ENCODE assay signal across 26 cellular contexts in genomic region chr10:95391164-95391563, GRCh38.
A peak's percentile ranks its signal among the peaks of the same experiment; 100 is the strongest.
DNase-seq lines count a peak whose midpoint lies in the region; ATAC-seq, FAIRE-seq and TF ChIP-seq lines count a peak whose summit lies in the region.
"Had no signal": no experiment of that assay in that cellular context is flagged by ENCODE, and none has a peak within 500 bp of the region (broad histone marks: within the 10 kb centered on the region; RNA-seq: fewer than 3 reads in every experiment).

No MANE protein-coding gene starts in this region.

- no peak for TF ChIP-seq CTCF in GM12878 (IDR thresholded peaks at IDR 0.05 in 2 of 3, conservative IDR thresholded peaks at IDR 0.05 in 1 of 3; ENCODE audit: control insufficient read depth in 2 of 3, extremely low read depth in 1 of 3, insufficient read depth in 1 of 3, low read depth in 3 of 3, low read length in 3 of 3)
- TF ChIP-seq CTCF in hepatocyte (IDR thresholded peaks at IDR 0.05; ENCODE audit: poor library complexity): no peak
- TF ChIP-seq CTCF in thoracic aorta (IDR thresholded peaks at IDR 0.05): no peak
- TF ChIP-seq CTCF in SK-N-SH (IDR thresholded peaks at IDR 0.05): no peak

- CTCF ChIA-PET in GM12878 (lab: Yijun Ruan, JAX): interaction anchor here (0.6 to 6.8 kb wide), 5 partner anchors 16 to 278 kb away, joined by 3 to 74 read pairs (median 4); no protein-coding TSS in a partner anchor
- CTCF ChIA-PET in SK-N-SH (lab: Yijun Ruan, JAX): interaction anchor here (1.1 to 1.7 kb wide), 3 partner anchors 13 to 209 kb away, joined by 3 to 5 read pairs (median 4); no protein-coding TSS in a partner anchor

- no peak overlapping the region for H3K4me2 ChIP-seq in GM12878 (ENCODE audit: control insufficient read depth, insufficient read depth)
- H3K4me2 ChIP-seq in hepatocyte: no peak overlapping the region
- no peak overlapping the region for H3K4me2 ChIP-seq in SK-N-SH

- H3K36me3 ChIP-seq in GM12878 (ENCODE audit: control insufficient read depth in 2 of 2, insufficient read depth in 2 of 2, low read length in 1 of 2) (no peaks in the 10 kb centered on the region), hepatocyte (replicated peaks; ENCODE audit: insufficient read depth, low read depth) (no peaks in the 10 kb centered on the region), thoracic aorta (peaks cover 34% of the 10 kb centered on the region), SK-N-SH (replicated peaks in 1 of 2; ENCODE audit: control insufficient read depth in 1 of 2, insufficient read depth in 2 of 2, low read length in 1 of 2) (no peaks in the 10 kb centered on the region)
- H3K36me3 ChIP-seq: breast epithelium, spleen, WERI-Rb-1 had no signal

- TF ChIP-seq RAD21 in GM12878 (IDR thresholded peaks at IDR 0.05; ENCODE audit: insufficient read depth, low read depth, low read length) (no peak), SK-N-SH (IDR thresholded peaks at IDR 0.05; ENCODE audit: low read length) (no peak)

- SMC1A ChIA-PET in GM12878 (lab: Charles Lee; ENCODE audit: uncharacterized antibody, unreplicated experiment): interaction anchor here (0.7 to 13.6 kb wide), 3 partner anchors 9 to 54 kb away, joined by 3 to 153 read pairs (median 3); no protein-coding TSS in a partner anchor

- H3K27me3 ChIP-seq in GM12878 (replicated peaks in 1 of 2; ENCODE audit: control insufficient read depth in 2 of 2, insufficient read depth in 2 of 2, low read length in 1 of 2) (no peaks in the 10 kb centered on the region), hepatocyte (no peaks in the 10 kb centered on the region), thoracic aorta (replicated peaks; ENCODE audit: insufficient read depth) (no peaks in the 10 kb centered on the region), SK-N-SH (ENCODE audit: insufficient read depth) (no peaks in the 10 kb centered on the region; the same call in 1 of the 2 replicates)
- H3K27me3 ChIP-seq: breast epithelium, spleen had no signal

- no peaks in the 10 kb centered on the region for H3K9me3 ChIP-seq in GM12878 (replicated peaks; ENCODE audit: control insufficient read depth, insufficient read depth, low read length)
- H3K9me3 ChIP-seq in hepatocyte (ENCODE audit: low read depth): no peaks in the 10 kb centered on the region
- H3K9me3 ChIP-seq in thoracic aorta: no peaks in the 10 kb centered on the region
- H3K9me3 ChIP-seq in SK-N-SH: no peaks in the 10 kb centered on the region
- H3K9me3 ChIP-seq: breast epithelium, mucosa of descending colon, spleen had no signal

- H3K9me2 ChIP-seq in hepatocyte (replicated peaks; ENCODE audit: insufficient read depth): no peaks in the 10 kb centered on the region
- H3K9me2 ChIP-seq in SK-N-SH: no peaks in the 10 kb centered on the region

- 95% methylated on average over 1 of the region's 1 CpG for WGBS in GM12878 (ENCODE audit: insufficient coverage, insufficient replicate concordance, low lambda C conversion rate, missing lambda C conversion rate)
- 60% methylated on average over 1 of the region's 1 CpG for WGBS in hepatocyte (ENCODE audit: low lambda C conversion rate, missing lambda C conversion rate)
- WGBS in SK-N-SH (ENCODE audit: low lambda C conversion rate): 37% methylated on average over 1 of the region's 1 CpG

- H3K4me1 ChIP-seq in GM12878 (ENCODE audit: control insufficient read depth, insufficient read depth, low read length) (peaks cover 50% of the 10 kb centered on the region), hepatocyte (ENCODE audit: insufficient read depth) (peaks cover 24% of the 10 kb centered on the region), thoracic aorta (ENCODE audit: control insufficient read depth in 1 of 2, low read depth in 2 of 2) (peaks cover 70 to 100% of the 10 kb centered on the region in 2 donors), SK-N-SH (ENCODE audit: control insufficient read depth in 1 of 2, insufficient read depth in 2 of 2, low read depth in 1 of 2, low read length in 1 of 2) (no peaks in the 10 kb centered on the region)

- H3K27ac ChIP-seq in GM12878 (ENCODE audit: control insufficient read depth, insufficient read depth) (no peak overlapping the region), hepatocyte (peak overlapping the region; percentile 24), thoracic aorta (peak overlapping the region; percentile 87 to 95), SK-N-SH (ENCODE audit: low read depth in 2 of 2, low read length in 1 of 2) (no peak overlapping the region)
- H3K27ac ChIP-seq: breast epithelium, spleen, WERI-Rb-1 had no signal

- no peak for TF ChIP-seq POLR2A in GM12878 (IDR thresholded peaks at IDR 0.05; ENCODE audit: low read depth, low read length)

- H3F3A ChIP-seq in SK-N-SH (replicated peaks; ENCODE audit: insufficient read depth): no peaks in the 10 kb centered on the region

- H3K4me3 ChIP-seq in GM12878 (no peak overlapping the region), hepatocyte (no peak overlapping the region), thoracic aorta (no peak overlapping the region), SK-N-SH (ENCODE audit: low read depth in 2 of 2, low read length in 1 of 2) (no peak overlapping the region)
- H3K4me3 ChIP-seq: breast epithelium, mucosa of descending colon, spleen had no signal

- ATAC-seq in GM19351 (IDR thresholded peaks at IDR 0.05; ENCODE audit: unreplicated experiment) (peak; percentile 24), GM12878 (peak; percentile 47), thoracic aorta (ENCODE audit: insufficient number of reproducible peaks, low FRiP score, low read depth) (no peak), GM18498 (IDR thresholded peaks at IDR 0.05; ENCODE audit: unreplicated experiment) (no peak)
- ATAC-seq: activated CD8-positive, alpha-beta T cell treated with anti-CD3 and anti-CD28 coated beads, Interleukin-2, amount 10 ng/mL, durations not matched to agents 7 days and 5 days; effector memory CD8-positive, alpha-beta T cell; mucosa of descending colon; natural killer cell; stimulated activated naive CD8-positive, alpha-beta T cell treated with anti-CD3 and anti-CD28 coated beads, Interleukin-15, amount 100 ng/mL, for 72 hours; T-cell had no signal

- H4K20me1 ChIP-seq in GM12878 (ENCODE audit: control insufficient read depth, insufficient read depth) (no peaks in the 10 kb centered on the region), hepatocyte (ENCODE audit: insufficient read depth, poor library complexity, severe bottlenecking) (no peaks in the 10 kb centered on the region), SK-N-SH (ENCODE audit: insufficient read depth) (no peaks in the 10 kb centered on the region)

- TF ChIP-seq EP300 in GM12878 (IDR thresholded peaks at IDR 0.05; ENCODE audit: borderline replicate concordance in 1 of 2, control insufficient read depth in 1 of 2, low read depth in 2 of 2, low read length in 2 of 2) (no peak), SK-N-SH (IDR thresholded peaks at IDR 0.05; ENCODE audit: borderline replicate concordance in 1 of 2, low read depth in 1 of 2, low read length in 1 of 2) (no peak)

- DNase-seq in GM12878 (ENCODE audit: low read depth, low spot score) (no peak), hepatocyte (ENCODE audit: low spot score) (no peak), thoracic aorta (ENCODE audit: low spot score) (no peak), SK-N-SH (no peak)
- DNase-seq in stimulated activated CD4-positive, alpha-beta T cell treated with anti-CD3 and anti-CD28 coated beads, Interleukin-4, amount 100 ng/mL, for 4 hours: no peak
- DNase-seq: activated CD4-positive, alpha-beta T cell treated with anti-CD3 and anti-CD28 coated beads for 4 hours; activated CD8-positive, alpha-beta T cell treated with anti-CD3 and anti-CD28 coated beads, Interleukin-2, amount 10 ng/mL, durations not matched to agents 7 days and 5 days; activated naive CD4-positive, alpha-beta T cell treated with anti-CD3 and anti-CD28 coated beads, Interleukin-2, amount 10 ng/mL, durations not matched to agents 7 days and 5 days; cortex of kidney; effector memory CD8-positive, alpha-beta T cell; mammary epithelial cell; mucosa of descending colon; natural killer cell; NCI-H1092; NCI-H1694 treated with DMSO at 0.1 percent for 48 hours; NCI-H446 treated with DMSO at 0.1 percent for 48 hours; occipital lobe; RPMI8226; spleen; stimulated activated naive CD8-positive, alpha-beta T cell treated with anti-CD3 and anti-CD28 coated beads, Interleukin-15, amount 100 ng/mL, for 72 hours; T-cell; WERI-Rb-1 had no signal

- FAIRE-seq in GM12878 (lab: Jason Lieb, UNC): no peak
- FAIRE-seq: G401.6 had no signal

- RAD21 ChIA-PET in GM12878 (lab: Charles Lee; ENCODE audit: unreplicated experiment): interaction anchor here (1.3 to 8.0 kb wide), 5 partner anchors 13 to 258 kb away, joined by 5 to 67 read pairs (median 7); no protein-coding TSS in a partner anchor

- in situ Hi-C loops in GM12878 (cut with MboI): no loop called here

- POLR2A ChIA-PET in GM12878 (lab: Charles Lee) (interaction anchor here (1.2 kb wide), 1 partner anchor 14 kb away, joined by 3 read pairs; no protein-coding TSS in a partner anchor), SK-N-SH (lab: Yijun Ruan, JAX) (no interaction called here)

- no peak overlapping the region for H3K9ac ChIP-seq in GM12878 (ENCODE audit: control insufficient read depth, insufficient read depth, low read length)
- no peak overlapping the region for H3K9ac ChIP-seq in SK-N-SH

- H3K79me2 ChIP-seq in GM12878 (ENCODE audit: control insufficient read depth, insufficient read depth, low read length): no peaks in the 10 kb centered on the region
- H3K79me2 ChIP-seq in hepatocyte: no peaks in the 10 kb centered on the region
- no peaks in the 10 kb centered on the region for H3K79me2 ChIP-seq in SK-N-SH (ENCODE audit: insufficient read depth)

- BruUV-seq in GM12878 (replicated peaks; lab: Mats Ljungman, UMichigan): no TSS peak

- H2AFZ ChIP-seq in GM12878 (ENCODE audit: control insufficient read depth, low read depth, low read length): no peak overlapping the region
- H2AFZ ChIP-seq in hepatocyte: no peak overlapping the region
- no peak overlapping the region for H2AFZ ChIP-seq in SK-N-SH (ENCODE audit: low read depth)

- intact Hi-C loops in GM12878 (cut with micrococcal nuclease; ENCODE audit: unreplicated experiment): no loop called here

TF ChIP-seq in GM12878, 131 proteins besides CTCF, POLR2A, EP300 and RAD21 (continues in another document):
- no peak for TF ChIP-seq SIX5 (IDR thresholded peaks at IDR 0.05; ENCODE audit: low read depth, low read length, severe bottlenecking)

TF ChIP-seq in SK-N-SH, 30 proteins besides CTCF, POLR2A, EP300 and RAD21:
- TF ChIP-seq FOSL2 (IDR thresholded peaks at IDR 0.05; ENCODE audit: borderline replicate concordance, low read depth) (no peak), FOXJ3 (CRISPR knock-in tag; IDR thresholded peaks at IDR 0.05) (no peak), SMC3 (IDR thresholded peaks at IDR 0.05; ENCODE audit: low read depth, low read length) (no peak), FOXM1 (IDR thresholded peaks at IDR 0.05; ENCODE audit: low read depth) (no peak), GABPA (IDR thresholded peaks at IDR 0.05; ENCODE audit: low read depth) (no peak), GATA2 (CRISPR knock-in tag; IDR thresholded peaks at IDR 0.05) (no peak), TAF1 (IDR thresholded peaks at IDR 0.05; ENCODE audit: borderline replicate concordance, low read depth, low read length) (no peak)

Comparison
In these comparisons a context has a peak if more than half of its experiments do, and no peak if none do; other contexts are left out.
1. ATAC-seq: peak in GM19351 (single experiment) and GM12878 (single experiment); none in thoracic aorta (single experiment) and GM18498 (single experiment).
2. H3K27ac ChIP-seq: peak in hepatocyte (single experiment) and thoracic aorta (2 of 2); none in GM12878 (single experiment) and SK-N-SH (0 of 2).